11 cellular contexts compared by ENCODE assay signal in the genomic region with DNA sequence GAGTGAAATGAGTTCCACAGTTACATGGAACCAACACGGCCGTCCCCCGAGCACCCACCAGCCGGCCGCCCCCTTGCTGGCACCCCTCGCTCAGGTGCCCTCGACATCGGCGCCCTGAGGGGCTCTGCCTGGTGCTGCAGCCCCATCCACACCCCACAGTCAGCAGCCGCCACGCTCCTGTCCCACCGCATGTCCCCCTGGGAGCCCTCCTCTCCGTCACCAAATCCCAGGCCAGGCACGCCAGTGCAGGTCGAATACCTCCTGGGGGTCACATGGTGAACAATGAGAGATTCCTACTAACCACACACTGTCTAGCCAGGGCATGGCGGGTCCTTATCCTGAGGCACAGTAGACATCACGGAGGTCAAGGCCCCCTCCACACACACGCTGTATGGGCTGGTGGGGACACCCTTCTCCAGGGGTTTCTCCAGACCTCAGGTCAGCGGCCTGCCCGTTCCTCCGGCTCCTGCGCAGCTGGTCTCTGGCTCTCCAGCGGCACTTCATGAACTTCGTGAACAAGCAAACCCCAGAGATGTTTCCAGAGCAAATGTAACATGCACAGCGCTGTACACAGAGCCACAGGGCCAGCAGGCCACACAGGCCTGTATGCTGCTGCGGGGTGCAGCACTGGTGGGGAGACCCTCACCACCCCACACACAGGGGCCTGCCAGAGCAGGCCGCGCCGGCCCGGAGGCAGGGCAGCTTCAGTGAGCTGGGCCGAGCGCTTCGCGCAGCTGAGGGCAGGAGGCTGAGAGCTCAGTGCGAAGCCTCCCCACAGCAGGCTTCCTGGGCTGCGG. TPM values are rescaled to one million over a fixed set of nuclear protein-coding genes. Genes with fewer than 3 reads are reported as not detected.
A peak's percentile ranks its signal among the peaks of the same experiment; 100 is the strongest.
DNase-seq lines count a peak whose midpoint lies in the region; ATAC-seq lines count a peak whose summit lies in the region.
"Had no signal": no experiment of that assay in that cellular context is flagged by ENCODE, and none has a peak within 500 bp of the region (broad histone marks: within the 10 kb centered on the region; RNA-seq: fewer than 3 reads in every experiment).

No MANE protein-coding gene starts in this region.

- peaks cover 0 to 4% of the 10 kb centered on the region in 2 donors for H3K9me3 Mint-ChIP-seq in stimulated activated naive CD8-positive, alpha-beta T cell treated with anti-CD3 and anti-CD28 coated beads, Interleukin-15, amount 100 ng/mL, for 72 hours
- no peaks in the 10 kb centered on the region for H3K9me3 Mint-ChIP-seq in activated T-helper 2 cell treated with anti-CD3 and anti-CD28 coated beads, Interferon-gamma antibody, Interleukin-2, Interleukin-4, amounts not matched to agents 10 μg/mL and 5 μg/mL and 100 μg/mL, durations not matched to agents 14 hours and 24 hours and 36 hours
- peaks cover 0 to 4% (median 0%) of the 10 kb centered on the region in 9 donors for H3K9me3 Mint-ChIP-seq in naive thymus-derived CD8-positive, alpha-beta T cell

- H3K36me3 Mint-ChIP-seq in activated T-helper 2 cell treated with anti-CD3 and anti-CD28 coated beads, Interferon-gamma antibody, Interleukin-2, Interleukin-4, amounts not matched to agents 10 μg/mL and 5 μg/mL and 100 μg/mL, durations not matched to agents 14 hours and 24 hours and 36 hours (ENCODE audit: low read depth), result peaks cover 37% of the 10 kb centered on the region
- H3K36me3 Mint-ChIP-seq in naive thymus-derived CD8-positive, alpha-beta T cell, result peaks cover 0 to 48% (median 10%) of the 10 kb centered on the region in 3 donors

- no peaks in the 10 kb centered on the region for H3K27me3 Mint-ChIP-seq in stimulated activated naive CD8-positive, alpha-beta T cell treated with anti-CD3 and anti-CD28 coated beads, Interleukin-15, amount 100 ng/mL, for 72 hours
- no peaks in the 10 kb centered on the region for H3K27me3 Mint-ChIP-seq in activated T-helper 2 cell treated with anti-CD3 and anti-CD28 coated beads, Interferon-gamma antibody, Interleukin-2, Interleukin-4, amounts not matched to agents 10 μg/mL and 5 μg/mL and 100 μg/mL, durations not matched to agents 14 hours and 24 hours and 36 hours (ENCODE audit: low read depth)
- no peaks in the 10 kb centered on the region for H3K27me3 Mint-ChIP-seq in naive thymus-derived CD8-positive, alpha-beta T cell

- intact Hi-C loops in activated T-helper 2 cell treated with anti-CD3 and anti-CD28 coated beads, Interferon-gamma antibody, Interleukin-2, Interleukin-4, amounts not matched to agents 10 μg/mL and 5 μg/mL and 100 μg/mL, durations not matched to agents 14 hours and 24 hours and 36 hours (cut with micrococcal nuclease), result no loop called here

- peak; percentile 34 for ATAC-seq in stimulated activated naive CD8-positive, alpha-beta T cell treated with anti-CD3 and anti-CD28 coated beads, Interleukin-15, amount 100 ng/mL, for 72 hours
- no peak for ATAC-seq in stimulated activated naive CD8-positive, alpha-beta T cell treated with anti-CD3 and anti-CD28 coated beads, Interleukin-15, Interleukin-2, amounts not matched to agents 100 U/mL and 50 U/mL, for 24 hours
- peak in 1 of 2 donors; percentile 26 for ATAC-seq in naive thymus-derived CD8-positive, alpha-beta T cell
- ATAC-seq: body of pancreas, gastrocnemius medialis had no signal

- H3K4me1 Mint-ChIP-seq in stimulated activated naive CD8-positive, alpha-beta T cell treated with anti-CD3 and anti-CD28 coated beads, Interleukin-15, amount 100 ng/mL, for 72 hours, result peaks cover 17% of the 10 kb centered on the region
- H3K4me1 Mint-ChIP-seq in activated T-helper 2 cell treated with anti-CD3 and anti-CD28 coated beads, Interferon-gamma antibody, Interleukin-2, Interleukin-4, amounts not matched to agents 10 μg/mL and 5 μg/mL and 100 μg/mL, durations not matched to agents 14 hours and 24 hours and 36 hours (ENCODE audit: low read depth), result peaks cover 14% of the 10 kb centered on the region
- H3K4me1 Mint-ChIP-seq in naive thymus-derived CD8-positive, alpha-beta T cell, result peaks cover 11 to 22% (median 18%) of the 10 kb centered on the region in 4 donors

- POLR2A ChIA-PET in naive thymus-derived CD8-positive, alpha-beta T cell (lab: Charles Lee), result no interaction called here

- H3K27ac Mint-ChIP-seq in stimulated activated naive CD8-positive, alpha-beta T cell treated with anti-CD3 and anti-CD28 coated beads, Interleukin-15, amount 100 ng/mL, for 72 hours, result peak overlapping the region in 1 of 2 donors; percentile 82
- no peak overlapping the region for H3K27ac Mint-ChIP-seq in activated T-helper 2 cell treated with anti-CD3 and anti-CD28 coated beads, Interferon-gamma antibody, Interleukin-2, Interleukin-4, amounts not matched to agents 10 μg/mL and 5 μg/mL and 100 μg/mL, durations not matched to agents 14 hours and 24 hours and 36 hours
- H3K27ac Mint-ChIP-seq in naive thymus-derived CD8-positive, alpha-beta T cell, result peak overlapping the region in 6 of 10 donors; percentile 68 to 91 (median 83)

- H3K4me3 Mint-ChIP-seq in stimulated activated naive CD8-positive, alpha-beta T cell treated with anti-CD3 and anti-CD28 coated beads, Interleukin-15, amount 100 ng/mL, for 72 hours, result peak overlapping the region in 1 of 2 donors; percentile 41
- no peak overlapping the region for H3K4me3 Mint-ChIP-seq in activated T-helper 2 cell treated with anti-CD3 and anti-CD28 coated beads, Interferon-gamma antibody, Interleukin-2, Interleukin-4, amounts not matched to agents 10 μg/mL and 5 μg/mL and 100 μg/mL, durations not matched to agents 14 hours and 24 hours and 36 hours (ENCODE audit: low read depth)
- peak overlapping the region in 4 of 10 donors; percentile 3 to 74 (median 24) for H3K4me3 Mint-ChIP-seq in naive thymus-derived CD8-positive, alpha-beta T cell
- H3K4me3 Mint-ChIP-seq: activated T-cell treated with anti-CD3 and anti-CD28 coated beads, Interleukin-2, amount 50 U/mL, for 4 hours had no signal

- no peak for DNase-seq in stimulated activated naive CD8-positive, alpha-beta T cell treated with anti-CD3 and anti-CD28 coated beads, Interleukin-15, amount 100 ng/mL, for 72 hours
- no peak for DNase-seq in stimulated activated naive CD8-positive, alpha-beta T cell treated with anti-CD3 and anti-CD28 coated beads, Interleukin-15, Interleukin-2, amounts not matched to agents 100 U/mL and 50 U/mL, for 24 hours
- DNase-seq in activated T-helper 2 cell treated with anti-CD3 and anti-CD28 coated beads, Interferon-gamma antibody, Interleukin-2, Interleukin-4, amounts not matched to agents 10 μg/mL and 5 μg/mL and 100 μg/mL, durations not matched to agents 14 hours and 24 hours and 36 hours (ENCODE audit: low spot score), result peak; percentile 6
- peak in 1 of 10 donors; percentile 41 for DNase-seq in naive thymus-derived CD8-positive, alpha-beta T cell
- DNase-seq in NCI-H2196 (lab: John Stamatoyannopoulos, UW; ENCODE audit: unreplicated experiment) (no peak), KG1 (lab: John Stamatoyannopoulos, UW) (no peak)
- DNase-seq in effector CD8-positive, alpha-beta T cell (lab: John Stamatoyannopoulos, UW), result no peak
- DNase-seq: gastrocnemius medialis, SK-N-SH had no signal

RNA-seq across cellular contexts. Expression of a gene that starts 21.8 kb away (rescaled TPM):
- total RNA-seq in activated T-helper 2 cell treated with anti-CD3 and anti-CD28 coated beads, Interferon-gamma antibody, Interleukin-2, Interleukin-4, amounts not matched to agents 10 μg/mL and 5 μg/mL and 100 μg/mL, durations not matched to agents 14 hours and 24 hours and 36 hours, result 14.1 and 16.1 TPM in 2 replicates
- total RNA-seq in naive thymus-derived CD8-positive, alpha-beta T cell, result 10 to 100 TPM; 37.4 to 44.7 TPM
- polyA plus RNA-seq in naive thymus-derived CD8-positive, alpha-beta T cell, result 1 to 10 TPM; 2.7 to 5.5 (median 3.5) TPM
